1 cellular context compared by ENCODE assay signal in the genomic region with DNA sequence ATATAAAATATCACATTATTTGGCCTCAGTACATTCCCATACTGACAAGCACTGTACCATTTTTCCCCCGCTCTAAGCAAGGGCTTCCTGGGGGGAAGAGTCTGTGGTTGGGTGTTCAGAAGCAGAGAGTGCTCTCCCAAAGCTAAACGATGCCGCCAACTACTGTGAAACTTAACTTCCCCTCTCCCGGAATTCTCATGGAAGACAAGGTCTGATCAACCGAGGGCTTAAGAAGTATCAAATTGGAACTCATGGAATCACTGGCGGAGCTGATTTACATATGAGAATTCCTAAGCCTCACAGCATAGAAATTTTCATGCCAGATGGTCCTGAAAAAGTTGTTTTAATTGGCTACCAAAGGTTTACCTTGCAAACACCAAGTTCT.
TF ChIP-seq lines count a peak whose summit lies in the region.

No MANE protein-coding gene starts in this region.

TF ChIP-seq in A549, 52 proteins besides CTCF, POLR2A, EP300 and RAD21 (continued from another document):
- TF ChIP-seq, protein P1, sequence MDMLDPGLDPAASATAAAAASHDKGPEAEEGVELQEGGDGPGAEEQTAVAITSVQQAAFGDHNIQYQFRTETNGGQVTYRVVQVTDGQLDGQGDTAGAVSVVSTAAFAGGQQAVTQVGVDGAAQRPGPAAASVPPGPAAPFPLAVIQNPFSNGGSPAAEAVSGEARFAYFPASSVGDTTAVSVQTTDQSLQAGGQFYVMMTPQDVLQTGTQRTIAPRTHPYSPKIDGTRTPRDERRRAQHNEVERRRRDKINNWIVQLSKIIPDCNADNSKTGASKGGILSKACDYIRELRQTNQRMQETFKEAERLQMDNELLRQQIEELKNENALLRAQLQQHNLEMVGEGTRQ (IDR thresholded peaks at IDR 0.05), result no peak
- TF ChIP-seq JUN (IDR thresholded peaks at IDR 0.05) (no peak), MAX (IDR thresholded peaks at IDR 0.05) (no peak), PHF8 (IDR thresholded peaks at IDR 0.05; ENCODE audit: borderline replicate concordance, low read depth) (peak; percentile 63; the same call in 1 of the 2 replicates), MAFK (IDR thresholded peaks at IDR 0.05; ENCODE audit: partially characterized antibody) (no peak), ZC3H11A (IDR thresholded peaks at IDR 0.05) (no peak)
